ENCODE assay signal across 24 cellular contexts in the genomic region with DNA sequence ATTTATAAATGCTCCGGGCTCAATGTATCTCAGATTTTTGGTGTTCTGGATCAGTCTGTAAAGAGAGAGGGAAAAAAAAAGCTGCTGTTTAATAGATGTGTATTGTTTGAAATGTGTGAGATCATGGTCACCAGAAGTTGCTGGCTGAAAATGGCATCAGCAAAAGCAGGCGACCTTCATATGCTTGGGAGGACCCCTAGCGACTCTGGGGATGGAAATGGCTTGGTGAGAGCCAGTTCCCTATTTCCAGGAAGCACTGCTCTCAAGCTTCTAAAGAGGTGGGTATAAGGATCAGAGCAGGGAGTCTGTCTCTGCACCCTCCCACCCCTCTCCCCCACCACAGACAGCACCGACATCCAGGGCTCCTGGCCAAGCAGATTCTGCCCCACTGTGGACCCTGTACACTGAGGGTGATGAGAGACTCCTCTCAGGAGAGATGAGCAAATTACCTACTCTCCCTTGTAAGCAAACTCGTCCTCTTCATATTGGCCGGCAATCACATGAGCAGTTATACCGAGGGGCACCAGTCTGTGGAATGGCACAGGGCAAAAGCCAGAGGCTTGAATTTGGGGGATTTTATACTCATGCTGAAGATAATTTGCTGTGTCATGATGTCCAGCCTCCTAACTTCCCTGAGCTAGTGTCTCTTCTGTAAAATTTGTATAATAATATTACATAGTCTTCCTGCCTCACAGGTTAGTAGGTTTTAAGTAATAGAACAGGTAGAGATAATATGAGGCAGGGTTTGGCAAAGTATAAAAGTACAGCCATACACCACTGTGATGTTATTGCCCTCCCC. TPM values are rescaled to one million over a fixed set of nuclear protein-coding genes. Genes with fewer than 3 reads are reported as not detected.
DNase-seq lines count a peak whose midpoint lies in the region; ATAC-seq and TF ChIP-seq lines count a peak whose summit lies in the region.
"Had no signal": no experiment of that assay in that cellular context is flagged by ENCODE, and none has a peak within 500 bp of the region (broad histone marks: within the 10 kb centered on the region; RNA-seq: fewer than 3 reads in every experiment).

No MANE protein-coding gene starts in this region.

- no peak for DNase-seq in stimulated activated naive CD8-positive, alpha-beta T cell treated with anti-CD3 and anti-CD28 coated beads, Interleukin-15, amount 100 ng/mL, for 72 hours
- no peak for DNase-seq in stimulated activated naive CD8-positive, alpha-beta T cell treated with anti-CD3 and anti-CD28 coated beads, Interleukin-15, Interleukin-2, amounts not matched to agents 100 U/mL and 50 U/mL, for 24 hours
- DNase-seq in brain microvascular endothelial cell (no peak), medulla oblongata (ENCODE audit: extremely low spot score) (peak; percentile 77), mesenteric fat pad (ENCODE audit: low spot score) (no peak), SIG-M5 treated with dmso at 0.1 percent for 504 hours (lab: John Stamatoyannopoulos, UW; ENCODE audit: unreplicated experiment) (no peak), NCI-H2107 (lab: John Stamatoyannopoulos, UW) (no peak)
- DNase-seq: activated CD8-positive, alpha-beta memory T cell treated with anti-CD3 and anti-CD28 coated beads for 24 hours; activated T-cell treated with anti-CD3 and anti-CD28 coated beads, Interleukin-2, amount 50 U/mL, for 72 hours; immature natural killer cell; naive thymus-derived CD8-positive, alpha-beta T cell; NCI-H187; SHP77; stimulated activated CD4-positive, alpha-beta T cell treated with anti-CD3 and anti-CD28 coated beads, Interleukin-4, amount 100 ng/mL, for 4 hours; T-helper 17 cell; testis had no signal

- H3K9me3 Mint-ChIP-seq in stimulated activated naive CD8-positive, alpha-beta T cell treated with anti-CD3 and anti-CD28 coated beads, Interleukin-15, amount 100 ng/mL, for 72 hours, result no peaks in the 10 kb centered on the region
- H3K9me3 Mint-ChIP-seq: activated T-cell treated with anti-CD3 and anti-CD28 coated beads, Interleukin-2, amount 50 U/mL, for 72 hours; brain; dendritic cell treated with granulocyte-macrophage colony-stimulating factor and Interleukin-4, amounts not matched to agents 40 ng/mL and 50 ng/mL, for 4 days; immature natural killer cell; naive thymus-derived CD8-positive, alpha-beta T cell had no signal

- no peaks in the 10 kb centered on the region for H3K27me3 ChIP-seq in brain microvascular endothelial cell (replicated peaks)
- H3K27me3 ChIP-seq: testis had no signal

- no peaks in the 10 kb centered on the region for H3K36me3 ChIP-seq in brain microvascular endothelial cell (replicated peaks)

- no peak overlapping the region for H3K27ac Mint-ChIP-seq in stimulated activated naive CD8-positive, alpha-beta T cell treated with anti-CD3 and anti-CD28 coated beads, Interleukin-15, amount 100 ng/mL, for 72 hours
- H3K27ac Mint-ChIP-seq: activated naive CD8-positive, alpha-beta T cell; activated T-cell treated with anti-CD3 and anti-CD28 coated beads, Interleukin-2, amount 50 U/mL, for 72 hours; dendritic cell treated with granulocyte-macrophage colony-stimulating factor and Interleukin-4, amounts not matched to agents 40 ng/mL and 50 ng/mL, for 4 days; immature natural killer cell; T-helper 17 cell had no signal

- no peak overlapping the region for H3K4me3 Mint-ChIP-seq in stimulated activated naive CD8-positive, alpha-beta T cell treated with anti-CD3 and anti-CD28 coated beads, Interleukin-15, amount 100 ng/mL, for 72 hours
- H3K4me3 Mint-ChIP-seq: activated naive CD8-positive, alpha-beta T cell; activated T-cell treated with anti-CD3 and anti-CD28 coated beads, Interleukin-2, amount 50 U/mL, for 72 hours; brain; dendritic cell treated with granulocyte-macrophage colony-stimulating factor and Interleukin-4, amounts not matched to agents 40 ng/mL and 50 ng/mL, for 4 days; immature natural killer cell; naive thymus-derived CD8-positive, alpha-beta T cell; T-helper 17 cell had no signal

- no peak overlapping the region for H3K4me3 ChIP-seq in brain microvascular endothelial cell (ENCODE audit: low read depth, low read length)
- H3K4me3 ChIP-seq: smooth muscle cell, testis had no signal

- H3K27ac ChIP-seq in brain microvascular endothelial cell, result no peak overlapping the region
- H3K27ac ChIP-seq: testis had no signal

- no peaks in the 10 kb centered on the region for H3K27me3 Mint-ChIP-seq in stimulated activated naive CD8-positive, alpha-beta T cell treated with anti-CD3 and anti-CD28 coated beads, Interleukin-15, amount 100 ng/mL, for 72 hours
- H3K27me3 Mint-ChIP-seq: dendritic cell treated with granulocyte-macrophage colony-stimulating factor and Interleukin-4, amounts not matched to agents 40 ng/mL and 50 ng/mL, for 4 days had no signal

- in situ Hi-C loops in brain microvascular endothelial cell (cut with HindIII; ENCODE audit: low pct_ligation_motif_present, low sequenced_read_pairs), result no loop called here

- ATAC-seq in stimulated activated naive CD8-positive, alpha-beta T cell treated with anti-CD3 and anti-CD28 coated beads, Interleukin-15, amount 100 ng/mL, for 72 hours, result peak; percentile 12
- ATAC-seq in stimulated activated naive CD8-positive, alpha-beta T cell treated with anti-CD3 and anti-CD28 coated beads, Interleukin-15, Interleukin-2, amounts not matched to agents 100 U/mL and 50 U/mL, for 24 hours, result no peak
- no peak for ATAC-seq in HG02970 (IDR thresholded peaks at IDR 0.05; ENCODE audit: low FRiP score, unreplicated experiment)
- ATAC-seq: activated T-cell treated with anti-CD3 and anti-CD28 coated beads, Interleukin-2, amount 50 U/mL, for 72 hours; naive thymus-derived CD8-positive, alpha-beta T cell; T-helper 17 cell had no signal

- H3K4me1 Mint-ChIP-seq in stimulated activated naive CD8-positive, alpha-beta T cell treated with anti-CD3 and anti-CD28 coated beads, Interleukin-15, amount 100 ng/mL, for 72 hours, result no peaks in the 10 kb centered on the region
- H3K4me1 Mint-ChIP-seq: immature natural killer cell; naive thymus-derived CD8-positive, alpha-beta T cell; T-helper 17 cell had no signal

- peak; percentile 17 for TF ChIP-seq CTCF in brain microvascular endothelial cell (IDR thresholded peaks at IDR 0.05; ENCODE audit: low read depth, low read length, missing control alignments)

RNA-seq across cellular contexts. Expression of a gene that starts 29.6 kb away (rescaled TPM):
- total RNA-seq in mesenteric fat pad, result 1.7 TPM
- total RNA-seq: A673; activated T-cell treated with anti-CD3 and anti-CD28 coated beads, Interleukin-2, amount 50 U/mL, for 72 hours; lung microvascular endothelial cell; MCF 10A; naive thymus-derived CD8-positive, alpha-beta T cell; smooth muscle cell; T-helper 17 cell had no signal
